ENCODE assay signal across 29 cellular contexts in genomic region chr1:198206292-198206691, GRCh38. TPM values are rescaled to one million over a fixed set of nuclear protein-coding genes. Genes with fewer than 3 reads are reported as not detected.
DNase-seq lines count a peak whose midpoint lies in the region; ATAC-seq and TF ChIP-seq lines count a peak whose summit lies in the region.
"Had no signal": no experiment of that assay in that cellular context is flagged by ENCODE, and none has a peak within 500 bp of the region (broad histone marks: within the 10 kb centered on the region; RNA-seq: fewer than 3 reads in every experiment).

No MANE protein-coding gene starts in this region.

- no peak overlapping the region for H3K4me3 ChIP-seq in trophoblast cell (ENCODE audit: low read depth, low read length)
- H3K4me3 ChIP-seq: adrenal gland, BLaER1, gastrocnemius medialis, hepatocyte, lung, SJSA1 had no signal

- H3K9me3 ChIP-seq in trophoblast cell (ENCODE audit: insufficient read depth, low read depth, low read length): no peaks in the 10 kb centered on the region
- H3K9me3 ChIP-seq: adrenal gland, gastrocnemius medialis, SJSA1 had no signal

- no peak overlapping the region for H2AFZ ChIP-seq in trophoblast cell (ENCODE audit: insufficient read depth, low read length, poor library complexity)
- H2AFZ ChIP-seq: hepatocyte, parathyroid adenoma had no signal

- no peak overlapping the region for H3K4ac ChIP-seq in trophoblast cell (ENCODE audit: low read depth, low read length)

- peak overlapping the region; percentile 34 for H3K27ac Mint-ChIP-seq in activated naive CD8-positive, alpha-beta T cell
- no peak overlapping the region for H3K27ac Mint-ChIP-seq in activated naive CD8-positive, alpha-beta T cell treated with anti-CD3 and anti-CD28 coated beads, Interleukin-2, amount 50 U/mL, for 24 hours
- no peak overlapping the region for H3K27ac Mint-ChIP-seq in osteocyte (ENCODE audit: unreplicated experiment)
- H3K27ac Mint-ChIP-seq: activated CD8-positive, alpha-beta memory T cell treated with anti-CD3 and anti-CD28 coated beads, Interleukin-2, amount 10 ng/mL, durations not matched to agents 7 days and 5 days; nephron progenitor cell had no signal

- H3K23ac ChIP-seq in trophoblast cell (ENCODE audit: low read length): no peak overlapping the region

- no peaks in the 10 kb centered on the region for H3K79me1 ChIP-seq in trophoblast cell (ENCODE audit: low read length)

- H2AK5ac ChIP-seq in trophoblast cell (ENCODE audit: low read length): no peak overlapping the region

- H3K9me3 Mint-ChIP-seq in activated naive CD8-positive, alpha-beta T cell (ENCODE audit: low read depth): no peaks in the 10 kb centered on the region
- no peaks in the 10 kb centered on the region for H3K9me3 Mint-ChIP-seq in activated naive CD8-positive, alpha-beta T cell treated with anti-CD3 and anti-CD28 coated beads, Interleukin-2, amount 50 U/mL, for 24 hours
- no peaks in the 10 kb centered on the region for H3K9me3 Mint-ChIP-seq in osteocyte (ENCODE audit: unreplicated experiment)
- H3K9me3 Mint-ChIP-seq: activated T-cell treated with anti-CD3 and anti-CD28 coated beads, Interleukin-2, amount 50 U/mL, for 4 hours had no signal

- no peak overlapping the region for H3K18ac ChIP-seq in trophoblast cell (ENCODE audit: low read length)

- H3K36me3 Mint-ChIP-seq in activated naive CD8-positive, alpha-beta T cell: peaks cover 7% of the 10 kb centered on the region
- H3K36me3 Mint-ChIP-seq in activated naive CD8-positive, alpha-beta T cell treated with anti-CD3 and anti-CD28 coated beads, Interleukin-2, amount 50 U/mL, for 24 hours (ENCODE audit: low read depth): peaks cover 14% of the 10 kb centered on the region
- H3K36me3 Mint-ChIP-seq in osteocyte (ENCODE audit: unreplicated experiment): no peaks in the 10 kb centered on the region

- H2BK5ac ChIP-seq in trophoblast cell (ENCODE audit: low read depth, low read length, poor library complexity): no peak overlapping the region

- no peaks in the 10 kb centered on the region for H3K79me2 ChIP-seq in trophoblast cell (ENCODE audit: control insufficient read depth, insufficient read depth, low read length, poor library complexity)
- H3K79me2 ChIP-seq: parathyroid adenoma had no signal

- H3K4me1 ChIP-seq in trophoblast cell (ENCODE audit: control insufficient read depth in 1 of 2, insufficient read depth in 2 of 2, low read length in 2 of 2): no peaks in the 10 kb centered on the region
- H3K4me1 ChIP-seq: parathyroid adenoma had no signal

- in situ Hi-C loops in GM13977 (cut with MboI; ENCODE audit: low pct_unique_long_range_greater_than_20kb, low sequenced_read_pairs, unreplicated experiment): no loop called here

- ATAC-seq in activated naive CD8-positive, alpha-beta T cell treated with anti-CD3 and anti-CD28 coated beads, Interleukin-2, amount 50 U/mL, for 24 hours: no peak
- ATAC-seq in GM18907 (IDR thresholded peaks at IDR 0.05; ENCODE audit: unreplicated experiment): no peak
- ATAC-seq: activated CD8-positive, alpha-beta memory T cell treated with anti-CD3 and anti-CD28 coated beads, Interleukin-2, amount 10 ng/mL, durations not matched to agents 7 days and 5 days; activated T-cell treated with anti-CD3 and anti-CD28 coated beads, Interleukin-2, amount 50 U/mL, for 4 hours; gastrocnemius medialis; stimulated activated naive CD8-positive, alpha-beta T cell treated with anti-CD3 and anti-CD28 coated beads, Interleukin-15, Interleukin-2, amounts not matched to agents 100 U/mL and 50 U/mL, for 24 hours had no signal

- H4K91ac ChIP-seq in trophoblast cell (ENCODE audit: low read depth, low read length): no peak overlapping the region

- H4K8ac ChIP-seq in trophoblast cell (ENCODE audit: low read depth, low read length): no peak overlapping the region

- H4K12ac ChIP-seq in trophoblast cell (ENCODE audit: low read depth, low read length): no peak overlapping the region

- peaks cover 58% of the 10 kb centered on the region for H3K4me1 Mint-ChIP-seq in activated naive CD8-positive, alpha-beta T cell (ENCODE audit: low read depth)
- peaks cover 48% of the 10 kb centered on the region for H3K4me1 Mint-ChIP-seq in activated naive CD8-positive, alpha-beta T cell treated with anti-CD3 and anti-CD28 coated beads, Interleukin-2, amount 50 U/mL, for 24 hours
- H3K4me1 Mint-ChIP-seq in osteocyte (ENCODE audit: unreplicated experiment): peaks cover 33% of the 10 kb centered on the region
- H3K4me1 Mint-ChIP-seq: nephron progenitor cell had no signal

- no peak overlapping the region for H3K14ac ChIP-seq in trophoblast cell (ENCODE audit: low read length)

- H2BK12ac ChIP-seq in trophoblast cell (ENCODE audit: low read length): no peak overlapping the region

- no peak overlapping the region for H3K9ac ChIP-seq in trophoblast cell (ENCODE audit: low read length)
- H3K9ac ChIP-seq: BLaER1, parathyroid adenoma had no signal

- no peak overlapping the region for H2BK120ac ChIP-seq in trophoblast cell (ENCODE audit: insufficient read depth, low read length, poor library complexity)

- no peaks in the 10 kb centered on the region for H3K27me3 ChIP-seq in trophoblast cell (ENCODE audit: insufficient read depth, low read length)
- H3K27me3 ChIP-seq: adrenal gland, BLaER1, gastrocnemius medialis, hepatocyte, SJSA1 had no signal

- H3K27me3 Mint-ChIP-seq in activated naive CD8-positive, alpha-beta T cell: no peaks in the 10 kb centered on the region
- no peaks in the 10 kb centered on the region for H3K27me3 Mint-ChIP-seq in activated naive CD8-positive, alpha-beta T cell treated with anti-CD3 and anti-CD28 coated beads, Interleukin-2, amount 50 U/mL, for 24 hours
- H3K27me3 Mint-ChIP-seq in osteocyte (ENCODE audit: unreplicated experiment): no peaks in the 10 kb centered on the region
- H3K27me3 Mint-ChIP-seq: activated CD8-positive, alpha-beta memory T cell treated with anti-CD3 and anti-CD28 coated beads, Interleukin-2, amount 10 ng/mL, durations not matched to agents 7 days and 5 days; central memory CD8-positive, alpha-beta T cell had no signal

- no peak overlapping the region for H3K27ac ChIP-seq in VCaP
- H3K27ac ChIP-seq in trophoblast cell (ENCODE audit: low read depth, low read length): no peak overlapping the region
- H3K27ac ChIP-seq: BLaER1, gastrocnemius medialis, hepatocyte, parathyroid adenoma, SJSA1 had no signal

- H3K36me3 ChIP-seq in trophoblast cell (ENCODE audit: control insufficient read depth in 1 of 2, insufficient read depth in 2 of 2, low read length in 2 of 2): no peaks in the 10 kb centered on the region
- H3K36me3 ChIP-seq: adrenal gland, gastrocnemius medialis, SJSA1 had no signal

- TF ChIP-seq CTCF in GM13977 (IDR thresholded peaks at IDR 0.05; ENCODE audit: extremely low read depth, insufficient read depth, missing control alignments) (peak; percentile 5), VCaP (conservative IDR thresholded peaks at IDR 0.05) (peak; percentile 30; the same call in 1 of the 2 replicates), osteocyte (IDR thresholded peaks at IDR 0.05) (peak; percentile 15)

- H3K4me2 ChIP-seq in trophoblast cell (ENCODE audit: low read length): no peak overlapping the region
- H3K4me2 ChIP-seq: BLaER1, hepatocyte had no signal

- no peak for DNase-seq in activated naive CD8-positive, alpha-beta T cell treated with anti-CD3 and anti-CD28 coated beads, Interleukin-2, amount 50 U/mL, for 24 hours
- DNase-seq in GM13977 (ENCODE audit: low spot score): no peak
- DNase-seq in osteocyte (ENCODE audit: extremely low spot score, unreplicated experiment): no peak
- DNase-seq in activated gamma-delta T cell treated with Interleukin-2 at 50 U/mL for 16 hours: no peak
- no peak for DNase-seq in trophoblast cell
- DNase-seq: activated CD8-positive, alpha-beta memory T cell treated with anti-CD3 and anti-CD28 coated beads, Interleukin-2, amount 10 ng/mL, durations not matched to agents 7 days and 5 days; activated gamma-delta T cell; activated T-cell treated with anti-CD3 and anti-CD28 coated beads, Interleukin-2, amount 50 U/mL, for 4 hours; adrenal gland; dermis blood vessel endothelial cell; gastrocnemius medialis; KBM-7; kidney glomerular epithelial cell; MV-4-11; NCI-H1436; NCI-H2107; nephron progenitor cell; stimulated activated CD4-positive, alpha-beta T cell treated with anti-CD3 and anti-CD28 coated beads, Interleukin-1b, Interleukin-23, amount 100 ng/mL, for 48 hours; stimulated activated naive CD8-positive, alpha-beta T cell treated with anti-CD3 and anti-CD28 coated beads, Interleukin-15, Interleukin-2, amounts not matched to agents 100 U/mL and 50 U/mL, for 24 hours; T-helper 1 cell had no signal

- no CpG with 5 or more reads among the region's 3 CpGs for WGBS in trophoblast cell (ENCODE audit: extremely low coverage, insufficient coverage, insufficient read length)

- no peak overlapping the region for H3K4me3 Mint-ChIP-seq in activated naive CD8-positive, alpha-beta T cell
- H3K4me3 Mint-ChIP-seq in activated naive CD8-positive, alpha-beta T cell treated with anti-CD3 and anti-CD28 coated beads, Interleukin-2, amount 50 U/mL, for 24 hours: no peak overlapping the region
- H3K4me3 Mint-ChIP-seq in osteocyte (ENCODE audit: unreplicated experiment): no peak overlapping the region
- H3K4me3 Mint-ChIP-seq: activated CD8-positive, alpha-beta memory T cell treated with anti-CD3 and anti-CD28 coated beads, Interleukin-2, amount 10 ng/mL, durations not matched to agents 7 days and 5 days; activated T-cell treated with anti-CD3 and anti-CD28 coated beads, Interleukin-2, amount 50 U/mL, for 4 hours; central memory CD8-positive, alpha-beta T cell; nephron progenitor cell had no signal

RNA-seq across cellular contexts. Expression of gene NEK7, which starts 49.5 kb away (rescaled TPM):
- 55.7 and 61.6 TPM in 2 replicates for total RNA-seq in osteocyte
- 21.8 and 23.2 TPM in 2 replicates for polyA plus RNA-seq in trophoblast cell (2013)
